Comparison of ENCODE assay signal across 23 cellular contexts in the genomic region with DNA sequence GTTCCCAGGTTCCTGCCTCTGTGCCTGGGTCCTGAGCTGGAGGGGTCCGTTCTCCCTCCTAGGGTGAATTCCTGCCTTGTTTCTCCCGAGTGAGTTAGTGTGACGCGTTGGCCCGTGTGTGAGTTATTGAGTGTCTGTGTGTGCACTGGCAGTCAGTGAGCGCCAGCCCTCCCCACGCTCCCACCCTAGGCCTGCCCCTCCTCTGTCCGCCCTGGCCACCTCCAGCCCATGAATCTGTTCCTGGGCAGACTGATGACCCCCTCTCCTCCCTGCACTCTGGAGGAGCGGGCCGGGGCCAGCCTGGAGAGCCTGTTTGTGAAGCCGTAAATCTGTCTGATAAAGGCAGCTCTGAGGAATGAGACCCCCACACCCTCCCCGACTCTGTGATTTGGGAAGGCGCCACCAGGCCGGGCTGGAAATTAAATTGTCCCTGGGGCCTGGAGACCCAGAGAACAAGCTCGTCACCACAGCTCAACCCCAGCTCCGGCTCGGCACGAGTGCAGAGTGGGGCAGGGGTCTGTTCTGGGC. TPM values are rescaled to one million over a fixed set of nuclear protein-coding genes. Genes with fewer than 3 reads are reported as not detected.
DNase-seq lines count a peak whose midpoint lies in the region; ATAC-seq, FAIRE-seq and TF ChIP-seq lines count a peak whose summit lies in the region.
"Had no signal": no experiment of that assay in that cellular context is flagged by ENCODE, and none has a peak within 500 bp of the region (broad histone marks: within the 10 kb centered on the region; RNA-seq: fewer than 3 reads in every experiment).

No MANE protein-coding gene starts in this region.

- H3K4me1 Mint-ChIP-seq in nephron progenitor cell: peaks cover 75% of the 10 kb centered on the region

- H3K27me3 ChIP-seq in H1 (replicated peaks in 1 of 4; ENCODE audit: control insufficient read depth in 3 of 4, extremely low read depth in 1 of 4, insufficient read depth in 3 of 4, low read length in 3 of 4): no peaks in the 10 kb centered on the region; a peak in 1 of 7 replicates
- no peaks in the 10 kb centered on the region for H3K27me3 ChIP-seq in uterus
- H3K27me3 ChIP-seq: SJSA1 had no signal

- peak overlapping the region; percentile 75 for H3K4me3 Mint-ChIP-seq in nephron progenitor cell

- H3K79me2 ChIP-seq in H1 (ENCODE audit: control insufficient read depth in 1 of 2, insufficient read depth in 2 of 2, low read length in 2 of 2): no peaks in the 10 kb centered on the region

- no peak for TF ChIP-seq EP300 in H1 (IDR thresholded peaks at IDR 0.05; ENCODE audit: borderline replicate concordance in 1 of 2, low read depth in 2 of 2, low read length in 2 of 2)

- H4K5ac ChIP-seq in H1 (ENCODE audit: insufficient read length, low read depth, low read length): no peak overlapping the region

- TF ChIP-seq CTCF in H1 (IDR thresholded peaks at IDR 0.05; ENCODE audit: control extremely low read depth in 1 of 3, insufficient read depth in 1 of 3, low read depth in 1 of 3, low read length in 3 of 3) (no peak), nephron progenitor cell (IDR thresholded peaks at IDR 0.05) (no peak), uterus (IDR thresholded peaks at IDR 0.05) (no peak)

- no peak overlapping the region for H3K23ac ChIP-seq in H1 (ENCODE audit: insufficient read length)

- H2BK20ac ChIP-seq in H1 (ENCODE audit: low read length): no peak overlapping the region

- H4K91ac ChIP-seq in H1 (replicated peaks; ENCODE audit: insufficient read length, low read length): no peak overlapping the region

- H3K36me3 ChIP-seq in H1 (ENCODE audit: control insufficient read depth in 2 of 4, insufficient read depth in 4 of 4, low read length in 3 of 4) (no peaks in the 10 kb centered on the region), uterus (no peaks in the 10 kb centered on the region)

- CTCF ChIA-PET in H1 (lab: Charles Lee; ENCODE audit: partially characterized antibody): interaction anchor here (0.7 to 14.1 kb wide), 8 partner anchors 9 to 122 kb away, joined by 3 to 196 read pairs (median 5); a partner anchor contains a TSS

- H3K9me3 Mint-ChIP-seq in nephron progenitor cell: no peaks in the 10 kb centered on the region

- H3K27me3 Mint-ChIP-seq in nephron progenitor cell (ENCODE audit: low read depth, poor library complexity): peaks cover 5% of the 10 kb centered on the region

- no peak overlapping the region for H3K4me3 ChIP-seq in H1 (ENCODE audit: extremely low read depth in 1 of 4, insufficient read depth in 2 of 4, low read depth in 3 of 4, low read length in 4 of 4)
- no peak overlapping the region for H3K4me3 ChIP-seq in uterus
- H3K4me3 ChIP-seq: PC-9, SJSA1 had no signal

- no peak for ATAC-seq in GM21381 (IDR thresholded peaks at IDR 0.05; ENCODE audit: unreplicated experiment)

- DNase-seq in NCI-H2227 (lab: John Stamatoyannopoulos, UW; ENCODE audit: unreplicated experiment): peak; percentile 27
- DNase-seq in NCI-H2227 treated with DMSO at 0.1 percent for 48 hours (lab: John Stamatoyannopoulos, UW): no peak
- no peak for DNase-seq in H1 (ENCODE audit: low read depth in 1 of 2, low spot score in 2 of 2)
- DNase-seq in nephron progenitor cell: peak; percentile 84
- peak; percentile 66 to 79 for DNase-seq in uterus
- no peak for DNase-seq in putamen (ENCODE audit: low spot score)
- no peak for DNase-seq in stimulated activated CD4-positive, alpha-beta T cell treated with anti-CD3 and anti-CD28 coated beads, Interleukin-4, amount 100 ng/mL, for 1 hour
- DNase-seq: C1 segment of cervical spinal cord, GF-D8, NCI-H1048, NCI-H1436 treated with DMSO at 0.1 percent for 48 hours, NCI-H2029 treated with DMSO at 0.1 percent for 48 hours, NCI-H2171 treated with DMSO at 0.1 percent for 48 hours, NCI-H510A, NCI-H82, PC-9 had no signal

- H2BK120ac ChIP-seq in H1 (replicated peaks; ENCODE audit: low read depth, low read length): no peak overlapping the region

- H3K79me1 ChIP-seq in H1 (ENCODE audit: low read depth, low read length): no peaks in the 10 kb centered on the region

- no peak overlapping the region for H2AFZ ChIP-seq in H1 (ENCODE audit: low read length)
- H2AFZ ChIP-seq: PC-9 had no signal

- no peak overlapping the region for H3K4me2 ChIP-seq in H1 (ENCODE audit: insufficient read depth in 1 of 2, low read depth in 2 of 2, low read length in 2 of 2)
- H3K4me2 ChIP-seq: KMS-11, PC-9 had no signal

- H3K9ac ChIP-seq in H1 (replicated peaks in 1 of 4; ENCODE audit: extremely low read depth in 1 of 4, low read depth in 3 of 4, low read length in 3 of 4): no peak overlapping the region
- H3K9ac ChIP-seq: KMS-11 had no signal

- no peak overlapping the region for H3K56ac ChIP-seq in H1 (replicated peaks; ENCODE audit: insufficient read length, low read depth, low read length)

- no peak for TF ChIP-seq RAD21 in H1 (IDR thresholded peaks at IDR 0.05 in 1 of 2, conservative IDR thresholded peaks at IDR 0.05 in 1 of 2; ENCODE audit: low read depth in 2 of 2, low read length in 2 of 2)

- no peak overlapping the region for H3K4ac ChIP-seq in H1 (replicated peaks; ENCODE audit: insufficient read length, low read depth, low read length)

- no peaks in the 10 kb centered on the region for H3K23me2 ChIP-seq in H1 (ENCODE audit: low read depth, low read length)

- no peak for FAIRE-seq in H1 (lab: Jason Lieb, UNC)
- FAIRE-seq: GM12891 had no signal

- H3K9me3 ChIP-seq in H1 (ENCODE audit: insufficient read depth in 2 of 2, low read depth in 1 of 2, low read length in 1 of 2) (no peaks in the 10 kb centered on the region), uterus (no peaks in the 10 kb centered on the region)
- H3K9me3 ChIP-seq: SJSA1 had no signal

- TF ChIP-seq POLR2A in H1 (IDR thresholded peaks at IDR 0.05; ENCODE audit: control extremely low read depth in 1 of 2, low read depth in 2 of 2, low read length in 2 of 2) (no peak), uterus (IDR thresholded peaks at IDR 0.05) (no peak)

- peak overlapping the region; percentile 99 for H3K27ac Mint-ChIP-seq in nephron progenitor cell

- H3K36me3 Mint-ChIP-seq in nephron progenitor cell (ENCODE audit: low read depth): no peaks in the 10 kb centered on the region

- 0 out of 2 replicates have a peak overlapping the region, but pooled peaks have one; percentile 2 for H2BK5ac ChIP-seq in H1 (ENCODE audit: low read depth, low read length)

- H4K8ac ChIP-seq in H1 (ENCODE audit: extremely low read depth, insufficient read depth, low read length): peak overlapping the region; percentile 51; the same call in 1 of the 2 replicates

- H3K18ac ChIP-seq in H1 (ENCODE audit: extremely low read depth, low read length): no peak overlapping the region

- no peak overlapping the region for H2AK5ac ChIP-seq in H1 (ENCODE audit: low read depth, low read length)

- peaks cover 0 to 3% of the 10 kb centered on the region in 2 experiments for H4K20me1 ChIP-seq in H1 (replicated peaks in 1 of 2; ENCODE audit: control insufficient read depth in 1 of 2, insufficient read depth in 2 of 2, low read length in 2 of 2)

- H2BK12ac ChIP-seq in H1 (ENCODE audit: low read depth, low read length): no peak overlapping the region

- no peak overlapping the region for H3K14ac ChIP-seq in H1 (ENCODE audit: insufficient read length)

- POLR2A ChIA-PET in H1 (lab: Charles Lee; ENCODE audit: partially characterized antibody): interaction anchor here (3.8 kb wide), 1 partner anchor 9 kb away, joined by 18 read pairs; a partner anchor contains a TSS

- no peak overlapping the region for H2BK15ac ChIP-seq in H1 (ENCODE audit: low read length)

- intact Hi-C loops in uterus (cut with DNase I; ENCODE audit: low total_unique reads): no loop called here

- 87% methylated on average over 13 of the region's 18 CpGs; no CpG with 5 or more reads in 1 of the 2 experiments for WGBS in H1 (ENCODE audit: extremely low coverage in 1 of 2, insufficient coverage in 1 of 2, insufficient read length in 1 of 2, insufficient replicate concordance in 2 of 2, low coverage in 1 of 2, low lambda C conversion rate in 2 of 2, missing lambda C conversion rate in 1 of 2), 2 experiments

- no peak overlapping the region for H3K27ac ChIP-seq in H1 (ENCODE audit: low read depth, low read length)
- peak overlapping the region; percentile 78 to 84 for H3K27ac ChIP-seq in uterus
- H3K27ac ChIP-seq: 22Rv1, KMS-11, PC-9, SJSA1 had no signal

- H3K4me1 ChIP-seq in H1 (replicated peaks in 1 of 4; ENCODE audit: control insufficient read depth in 3 of 4, insufficient read depth in 4 of 4, low read length in 3 of 4) (no peaks in the 10 kb centered on the region), uterus (peaks cover 0 to 12% of the 10 kb centered on the region in 2 donors)
- H3K4me1 ChIP-seq: SJSA1 had no signal

RNA-seq across cellular contexts. Expression of a gene that starts 8.5 kb away (rescaled TPM):
- 39.3 and 44.3 TPM in 2 replicates for total RNA-seq in H1 (2021; fragmentation: NEBNext Ultra II Directional; extraction: Animal tissue kit (Norgen Biotek cat#: 25700))
- polyA plus RNA-seq in H1 (2011; rRNA removed): 34.0 and 49.6 TPM in 2 replicates
- polyA plus RNA-seq in H1 (2011; cell fraction: cytosol; rRNA removed): 36.2 TPM
- 40.4 TPM for polyA plus RNA-seq in H1 (2011; cell fraction: nucleus; rRNA removed)
- polyA plus RNA-seq in H1 (2012, experiment 1 of 2): 25.9 to 42.8 TPM (median 40.6 TPM) in 4 replicates
- polyA plus RNA-seq in H1 (2012, experiment 2 of 2): 24.6 TPM
- 53.6 TPM for polyA plus RNA-seq in H1 (2013, experiment 1 of 2)
- polyA plus RNA-seq in H1 (2013, experiment 2 of 2): 49.6 TPM
- polyA minus RNA-seq in H1 (2011; rRNA and poly(A)+ RNA removed): 16.0 and 16.2 TPM in 2 replicates
- polyA minus RNA-seq in H1 (2011; cell fraction: cytosol; rRNA and poly(A)+ RNA removed): 19.6 TPM
- 38.7 TPM for polyA minus RNA-seq in H1 (2011; cell fraction: nucleus; rRNA and poly(A)+ RNA removed)
- total RNA-seq in uterus: 10 to 100 TPM; 11.0 to 66.5 (median 26.2) TPM

RNA-seq across cellular contexts. Expression of a gene that starts 32.0 kb away (rescaled TPM):
- total RNA-seq in H1 (2021; fragmentation: NEBNext Ultra II Directional; extraction: Animal tissue kit (Norgen Biotek cat#: 25700)): 238 and 240 TPM in 2 replicates
- polyA plus RNA-seq in H1 (2011; rRNA removed): 309 and 386 TPM in 2 replicates
- polyA plus RNA-seq in H1 (2011; cell fraction: cytosol; rRNA removed): 189 TPM
- 205 TPM for polyA plus RNA-seq in H1 (2011; cell fraction: nucleus; rRNA removed)
- 237 to 356 TPM (median 324 TPM) in 4 replicates for polyA plus RNA-seq in H1 (2012, experiment 1 of 2)
- 408 TPM for polyA plus RNA-seq in H1 (2012, experiment 2 of 2)
- 299 TPM for polyA plus RNA-seq in H1 (2013, experiment 1 of 2)
- 331 TPM for polyA plus RNA-seq in H1 (2013, experiment 2 of 2)
- 242 and 320 TPM in 2 replicates for polyA minus RNA-seq in H1 (2011; rRNA and poly(A)+ RNA removed)
- 169 TPM for polyA minus RNA-seq in H1 (2011; cell fraction: cytosol; rRNA and poly(A)+ RNA removed)
- 74.6 TPM for polyA minus RNA-seq in H1 (2011; cell fraction: nucleus; rRNA and poly(A)+ RNA removed)
- total RNA-seq in uterus: 100 to 1,000 TPM; 394 to 852 (median 626) TPM

RNA-seq across cellular contexts. Expression of a gene that starts 35.2 kb away (rescaled TPM):
- total RNA-seq in H1 (2021; fragmentation: NEBNext Ultra II Directional; extraction: Animal tissue kit (Norgen Biotek cat#: 25700)): 0.11 TPM in 1 of 2 replicates, not detected in the other
- polyA plus RNA-seq in H1 (2011; rRNA removed): 0.02 and 0.05 TPM in 2 replicates
- 0.04 TPM for polyA plus RNA-seq in H1 (2011; cell fraction: cytosol; rRNA removed)
- polyA plus RNA-seq in H1 (2011; cell fraction: nucleus; rRNA removed): 0.24 TPM
- 0.04 TPM in 1 of 4 replicates, not detected in the others for polyA plus RNA-seq in H1 (2012, experiment 1 of 2)
- not detected for polyA plus RNA-seq in H1 (2012, experiment 2 of 2)
- polyA plus RNA-seq in H1 (2013, experiment 1 of 2): 0.02 TPM
- polyA plus RNA-seq in H1 (2013, experiment 2 of 2): 0.02 TPM
- polyA minus RNA-seq in H1 (2011; rRNA and poly(A)+ RNA removed): not detected in 2 replicates
- polyA minus RNA-seq in H1 (2011; cell fraction: cytosol; rRNA and poly(A)+ RNA removed): not detected
- polyA minus RNA-seq in H1 (2011; cell fraction: nucleus; rRNA and poly(A)+ RNA removed): not detected
- total RNA-seq in uterus: under 1 TPM in 1 of 4 donors, not detected in 3; 0.21 TPM
- total RNA-seq: H4, M059J, PC-9, SJSA1 had no signal

RNA-seq across cellular contexts. Expression of a gene that starts 35.7 kb away (rescaled TPM):
- 2.0 and 2.4 TPM in 2 replicates for total RNA-seq in H1 (2021; fragmentation: NEBNext Ultra II Directional; extraction: Animal tissue kit (Norgen Biotek cat#: 25700))
- polyA plus RNA-seq in H1 (2011; rRNA removed): 1.9 and 2.4 TPM in 2 replicates
- polyA plus RNA-seq in H1 (2011; cell fraction: cytosol; rRNA removed): 1.4 TPM
- polyA plus RNA-seq in H1 (2011; cell fraction: nucleus; rRNA removed): 2.3 TPM
- 1.4 to 2.5 TPM (median 2.0 TPM) in 4 replicates for polyA plus RNA-seq in H1 (2012, experiment 1 of 2)
- 2.2 TPM for polyA plus RNA-seq in H1 (2012, experiment 2 of 2)
- polyA plus RNA-seq in H1 (2013, experiment 1 of 2): 2.0 TPM
- 2.0 TPM for polyA plus RNA-seq in H1 (2013, experiment 2 of 2)
- polyA minus RNA-seq in H1 (2011; rRNA and poly(A)+ RNA removed): 1.3 and 2.8 TPM in 2 replicates
- 1.8 TPM for polyA minus RNA-seq in H1 (2011; cell fraction: cytosol; rRNA and poly(A)+ RNA removed)
- 6.1 TPM for polyA minus RNA-seq in H1 (2011; cell fraction: nucleus; rRNA and poly(A)+ RNA removed)
- total RNA-seq in uterus: 10 to 100 TPM in 1 of 4 donors, 1 to 10 TPM in 3; 2.6 to 10.4 (median 5.4) TPM
- total RNA-seq: M059J, PC-9, SJSA1 had no signal

Comparison
In these comparisons a context has a peak if more than half of its experiments do, and no peak if none do; other contexts are left out.
1. DNase-seq: peak in NCI-H2227 (single experiment), nephron progenitor cell (single experiment) and uterus (2 of 2); none in NCI-H2227 treated with DMSO at 0.1 percent for 48 hours (single experiment), H1 (0 of 2), putamen (single experiment) and stimulated activated CD4-positive, alpha-beta T cell treated with anti-CD3 and anti-CD28 coated beads, Interleukin-4, amount 100 ng/mL, for 1 hour (single experiment).